Comparison of ENCODE assay signal across 2 cellular contexts in genomic region chr17:74851612-74852236, GRCh38.
TF ChIP-seq lines count a peak whose summit lies in the region.

No MANE protein-coding gene starts in this region.

TF ChIP-seq in HEK293, 187 proteins besides CTCF, POLR2A, EP300 and RAD21:
- no peak for TF ChIP-seq ZNF654 (tag by site-specific recombination; IDR thresholded peaks at IDR 0.05; ENCODE audit: low read depth)
- TF ChIP-seq ZIC2 (tag by site-specific recombination; IDR thresholded peaks at IDR 0.05): peak; percentile 62
- no peak for TF ChIP-seq ZNF585B (tag by site-specific recombination; IDR thresholded peaks at IDR 0.05)

TF ChIP-seq in H1, 55 proteins besides CTCF, POLR2A, EP300 and RAD21:
- TF ChIP-seq SUZ12 (IDR thresholded peaks at IDR 0.05; ENCODE audit: low read length): peak; percentile 12; the same call in 1 of the 2 replicates
- no peak for TF ChIP-seq YY1 (IDR thresholded peaks at IDR 0.05; ENCODE audit: low read depth, low read length)
- no peak for TF ChIP-seq ATF2 (IDR thresholded peaks at IDR 0.05; ENCODE audit: low read length)
- TF ChIP-seq RNF2 (IDR thresholded peaks at IDR 0.05; ENCODE audit: borderline replicate concordance, low read depth, low read length, missing control alignments, poor library complexity, severe bottlenecking): peak; percentile 69
- no peak for TF ChIP-seq CTBP2 (IDR thresholded peaks at IDR 0.05; ENCODE audit: borderline replicate concordance, insufficient read depth, insufficient read length, low read length)
- no peak for TF ChIP-seq CBX8 (IDR thresholded peaks at IDR 0.05; ENCODE audit: borderline replicate concordance, low read depth, low read length)
- TF ChIP-seq TCF12 (IDR thresholded peaks at IDR 0.05; ENCODE audit: low read depth, low read length): no peak
- TF ChIP-seq SP2 (IDR thresholded peaks at IDR 0.05; ENCODE audit: low read length): no peak
- no peak for TF ChIP-seq KDM1A (IDR thresholded peaks at IDR 0.05; ENCODE audit: borderline replicate concordance, low read length)
- TF ChIP-seq GABPA (IDR thresholded peaks at IDR 0.05; ENCODE audit: borderline replicate concordance, insufficient read depth, low read length): no peak
- TF ChIP-seq NANOG (IDR thresholded peaks at IDR 0.05; ENCODE audit: insufficient read depth, low read depth, low read length, poor library complexity, severe bottlenecking): no peak
- no peak for TF ChIP-seq SP1 (IDR thresholded peaks at IDR 0.05; ENCODE audit: low read depth, low read length)
- TF ChIP-seq HDAC2 (IDR thresholded peaks at IDR 0.05; ENCODE audit: borderline replicate concordance in 1 of 2, low read depth in 2 of 2, low read length in 2 of 2): no peak
- TF ChIP-seq E2F6 (IDR thresholded peaks at IDR 0.05): no peak
